Comparison of ENCODE assay signal across 1 cellular context in genomic region chr7:130804156-130804708, GRCh38.
TF ChIP-seq lines count a peak whose summit lies in the region.

No MANE protein-coding gene starts in this region.

TF ChIP-seq in K562, 482 proteins besides CTCF, POLR2A, EP300 and RAD21 (continued from another document):
- TF ChIP-seq ZHX1 (conservative IDR thresholded peaks at IDR 0.05; ENCODE audit: low read length) (no peak), XRCC4 (IDR thresholded peaks at IDR 0.05; ENCODE audit: extremely low read depth, insufficient read depth, insufficient read length) (no peak), NONO (IDR thresholded peaks at IDR 0.05; ENCODE audit: low read depth in 2 of 2, low read length in 1 of 2) (no peak), SNRNP70 (optimal IDR thresholded peaks at IDR 0.05; ENCODE audit: low read depth, low read length) (no peak)
